ENCODE assay signal across 18 cellular contexts in the genomic region with DNA sequence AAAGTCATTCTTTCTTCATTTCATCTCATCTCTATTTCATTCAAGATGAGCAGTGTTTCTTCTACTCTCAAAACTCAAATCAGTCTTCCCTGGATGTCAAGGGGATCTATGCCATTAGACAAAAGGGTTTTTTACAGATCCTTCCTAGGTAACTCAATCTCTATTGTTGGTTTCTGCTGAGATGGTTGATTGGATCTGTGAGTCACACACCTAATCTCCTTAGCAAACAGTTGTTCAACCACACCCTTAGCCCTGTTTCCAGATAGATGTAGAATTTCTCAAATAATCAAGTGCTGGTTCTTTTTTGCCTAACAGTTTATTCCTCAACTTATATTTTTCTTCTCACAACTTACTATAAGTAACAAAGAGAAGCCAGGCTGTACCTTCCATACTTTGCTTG.
"Had no signal": no experiment of that assay in that cellular context is flagged by ENCODE, and none has a peak within 500 bp of the region (broad histone marks: within the 10 kb centered on the region; RNA-seq: fewer than 3 reads in every experiment).

No MANE protein-coding gene starts in this region.

- H3K27ac ChIP-seq: ascending aorta, foreskin keratinocyte, lower lobe of right lung, sigmoid colon, spleen, tibial artery had no signal

- H3K27me3 ChIP-seq: ascending aorta, foreskin keratinocyte, sigmoid colon, spleen, tibial artery had no signal

- ATAC-seq: activated T-cell treated with anti-CD3 and anti-CD28 coated beads, Interleukin-2, amount 50 U/mL, for 72 hours; foreskin keratinocyte; lower lobe of right lung; stimulated activated naive B cell treated with anti-CD40 and anti-IgM and Interleukin-4, amounts not matched to agents 10 μg/mL and 1 μg/mL and 100 μg/mL, for 72 hours had no signal

- H3K4me1 ChIP-seq: ascending aorta, foreskin keratinocyte, lower lobe of right lung, sigmoid colon, spleen, tibial artery had no signal

- DNase-seq: activated CD4-positive, alpha-beta T cell treated with anti-CD3 and anti-CD28 coated beads, Interleukin-2, amount 50 U/mL, for 4 hours; activated effector memory CD4-positive, alpha-beta T cell treated with anti-CD3 and anti-CD28 coated beads, Interleukin-2, amount 50 U/mL, for 16 hours; activated naive CD4-positive, alpha-beta T cell treated with anti-CD3 and anti-CD28 coated beads, Interleukin-2, amount 50 U/mL, for 16 hours; activated T-cell treated with anti-CD3 and anti-CD28 coated beads, Interleukin-2, amount 50 U/mL, for 72 hours; cerebellar nuclear complex; effector CD4-positive, alpha-beta T cell; hippocampal formation; islet precursor cell; lower lobe of right lung; nucleus accumbens; sigmoid colon; spleen; stimulated activated CD4-positive, alpha-beta T cell treated with anti-CD3 and anti-CD28 coated beads, Interleukin-4, amount 100 ng/mL, for 4 hours; stimulated activated naive B cell treated with anti-CD40 and anti-IgM and Interleukin-4, amounts not matched to agents 10 μg/mL and 1 μg/mL and 100 μg/mL, for 72 hours; substantia nigra; tibial artery had no signal

- H3K4me3 ChIP-seq: ascending aorta, lower lobe of right lung, sigmoid colon, spleen, tibial artery had no signal

- H3K36me3 ChIP-seq: ascending aorta, lower lobe of right lung, sigmoid colon, spleen, tibial artery had no signal

- H3K9me3 ChIP-seq: ascending aorta, lower lobe of right lung, sigmoid colon, tibial artery had no signal
